Comparison of ENCODE assay signal across 17 cellular contexts in the genomic region with DNA sequence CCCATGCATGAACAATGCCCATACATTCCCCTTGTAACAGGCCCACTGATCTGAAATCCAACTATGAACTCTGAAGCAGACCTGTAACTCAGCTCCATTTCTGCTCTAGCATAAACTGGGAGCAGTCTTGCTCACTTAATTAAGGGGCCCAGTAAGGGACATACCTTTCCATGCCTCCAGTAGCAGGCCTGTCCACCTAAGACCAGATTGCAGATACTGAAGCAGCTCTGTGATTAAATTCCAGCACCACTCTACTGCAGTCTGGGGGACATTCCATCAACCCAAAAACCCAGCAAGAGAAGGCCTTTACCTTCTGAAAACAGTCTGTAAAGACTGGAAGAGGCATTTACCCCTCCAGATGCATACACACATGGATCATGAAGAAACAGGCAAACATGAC.
A peak's percentile ranks its signal among the peaks of the same experiment; 100 is the strongest.
DNase-seq lines count a peak whose midpoint lies in the region; ATAC-seq and TF ChIP-seq lines count a peak whose summit lies in the region.
"Had no signal": no experiment of that assay in that cellular context is flagged by ENCODE, and none has a peak within 500 bp of the region (broad histone marks: within the 10 kb centered on the region; RNA-seq: fewer than 3 reads in every experiment).

No MANE protein-coding gene starts in this region.

- H3K9me3 Mint-ChIP-seq in WTC11 = peaks cover 13% of the 10 kb centered on the region
- H3K9me3 Mint-ChIP-seq: CD4-positive, alpha-beta T cell had no signal

- H4K5ac ChIP-seq in IMR-90 (ENCODE audit: low read depth, low read length) = no peak overlapping the region
- no peak overlapping the region for H4K5ac ChIP-seq in mesendoderm (ENCODE audit: low read length)

- peak overlapping the region; percentile 52 for H2AK9ac ChIP-seq in IMR-90 (replicated peaks; ENCODE audit: low read depth, low read length, poor library complexity)

- no TSS peak for BruUV-seq in IMR-90 (replicated peaks; lab: Mats Ljungman, UMichigan)

- H2BK120ac ChIP-seq in IMR-90 (ENCODE audit: low read depth, low read length) = 0 out of 2 replicates have a peak overlapping the region, but pooled peaks have one; percentile 9
- H2BK120ac ChIP-seq in mesendoderm (ENCODE audit: low read depth, low read length) = no peak overlapping the region

- H3K9me3 ChIP-seq in IMR-90 (ENCODE audit: control insufficient read depth, insufficient read depth, low read length) (peaks cover 2% of the 10 kb centered on the region), prostate gland (no peaks in the 10 kb centered on the region)
- H3K9me3 ChIP-seq: BE2C, Caco-2 had no signal

- H3K27ac ChIP-seq in IMR-90 (ENCODE audit: insufficient read depth, low read length) (no peak overlapping the region), mesendoderm (ENCODE audit: low read depth, low read length) (no peak overlapping the region), prostate gland (no peak overlapping the region)
- H3K27ac ChIP-seq: C4-2B, GM23248 had no signal

- no peak overlapping the region for H2BK20ac ChIP-seq in IMR-90 (ENCODE audit: low read depth, low read length)

- no peaks in the 10 kb centered on the region for H3K9me1 ChIP-seq in IMR-90 (ENCODE audit: insufficient read depth, low read length)

- dilution Hi-C loops in IMR-90 (cut with HindIII; ENCODE audit: low sequenced_read_pairs, unreplicated experiment) = no loop called here

- H3K27me3 ChIP-seq in IMR-90 (ENCODE audit: control insufficient read depth, insufficient read depth, low read length) (no peaks in the 10 kb centered on the region), mesendoderm (ENCODE audit: insufficient read depth, low read length, poor library complexity) (no peaks in the 10 kb centered on the region), prostate gland (replicated peaks; ENCODE audit: insufficient read depth) (no peaks in the 10 kb centered on the region)
- H3K27me3 ChIP-seq: BE2C had no signal

- H3K27me3 Mint-ChIP-seq in WTC11 (ENCODE audit: low read depth) = no peaks in the 10 kb centered on the region

- peaks cover 7% of the 10 kb centered on the region for H3K4me1 Mint-ChIP-seq in WTC11

- H2BK15ac ChIP-seq in IMR-90 (ENCODE audit: low read depth, low read length) (no peak overlapping the region), mesendoderm (replicated peaks; ENCODE audit: low read depth) (no peak overlapping the region)

- intact Hi-C loops in IMR-90 (cut with micrococcal nuclease) = no loop called here
- intact Hi-C loops in prostate gland (cut with DNase I) = no loop called here

- no peak overlapping the region for H4K91ac ChIP-seq in IMR-90 (ENCODE audit: insufficient read depth, low read depth, low read length)

- H3K9ac ChIP-seq in IMR-90 (ENCODE audit: low read depth, low read length) = no peak overlapping the region
- H3K9ac ChIP-seq in mesendoderm (ENCODE audit: low read length) = no peak overlapping the region
- H3K9ac ChIP-seq: GM23248 had no signal

- H3K4ac ChIP-seq in IMR-90 (ENCODE audit: low read depth, low read length) (no peak overlapping the region), mesendoderm (ENCODE audit: low read depth, low read length) (no peak overlapping the region)

- H3K36me3 ChIP-seq in IMR-90 (ENCODE audit: control insufficient read depth, insufficient read depth, low read length) (no peaks in the 10 kb centered on the region), mesendoderm (ENCODE audit: control insufficient read depth, insufficient read depth, low read length) (no peaks in the 10 kb centered on the region), prostate gland (no peaks in the 10 kb centered on the region)
- H3K36me3 ChIP-seq: BE2C had no signal

- no peak for TF ChIP-seq RAD21 in IMR-90 (IDR thresholded peaks at IDR 0.05; ENCODE audit: low read length)

- TF ChIP-seq POLR2A in IMR-90 (IDR thresholded peaks at IDR 0.05; ENCODE audit: low read depth, low read length) = no peak
- no peak for TF ChIP-seq POLR2A in prostate gland (IDR thresholded peaks at IDR 0.05)

- H4K8ac ChIP-seq in IMR-90 (ENCODE audit: low read depth in 2 of 2, low read length in 2 of 2) = no peak overlapping the region
- H4K8ac ChIP-seq in mesendoderm (ENCODE audit: low read depth, low read length) = no peak overlapping the region

- H3K14ac ChIP-seq in IMR-90 (replicated peaks; ENCODE audit: low read depth, low read length) = no peak overlapping the region

- H3K4me1 ChIP-seq in IMR-90 (ENCODE audit: control insufficient read depth, insufficient read depth, low read length) (no peaks in the 10 kb centered on the region), mesendoderm (ENCODE audit: control insufficient read depth, low read depth, low read length) (no peaks in the 10 kb centered on the region), prostate gland (replicated peaks) (no peaks in the 10 kb centered on the region)
- H3K4me1 ChIP-seq: BE2C, Caco-2 had no signal

- H2BK5ac ChIP-seq in IMR-90 (ENCODE audit: low read depth, low read length, poor library complexity, severe bottlenecking) (no peak overlapping the region), mesendoderm (ENCODE audit: low read length) (no peak overlapping the region)

- 0 out of 2 replicates have a peak overlapping the region, but pooled peaks have one; percentile 2 for H3K27ac Mint-ChIP-seq in WTC11
- H3K27ac Mint-ChIP-seq: CD4-positive, alpha-beta T cell had no signal

- no peaks in the 10 kb centered on the region for H4K20me1 ChIP-seq in IMR-90 (ENCODE audit: insufficient read depth, low read length)

- no peak overlapping the region for H3K23ac ChIP-seq in IMR-90 (ENCODE audit: low read depth, low read length)
- H3K23ac ChIP-seq in mesendoderm (ENCODE audit: low read length) = no peak overlapping the region

- H2AFZ ChIP-seq in IMR-90 (replicated peaks; ENCODE audit: low read length, poor library complexity) = no peak overlapping the region
- H2AFZ ChIP-seq: GM23248 had no signal

- in situ Hi-C loops in IMR-90 (cut with MboI; ENCODE audit: low sequenced_read_pairs) = no loop called here

- TF ChIP-seq CTCF in IMR-90 (conservative IDR thresholded peaks at IDR 0.05; ENCODE audit: low read depth, low read length) = no peak
- no peak for TF ChIP-seq CTCF in WTC11 (IDR thresholded peaks at IDR 0.05)
- TF ChIP-seq CTCF in prostate gland (IDR thresholded peaks at IDR 0.05) = no peak

- no peaks in the 10 kb centered on the region for H3K79me2 ChIP-seq in mesendoderm (ENCODE audit: control insufficient read depth, insufficient read depth, low read length)

- CTCF ChIA-PET in IMR-90 (lab: Yijun Ruan, JAX) = no interaction called here
- CTCF ChIA-PET in WTC11 (lab: Charles Lee) = interaction anchor here (1.2 kb wide), 1 partner anchor 103 kb away, joined by 4 read pairs; no protein-coding TSS in a partner anchor

- H3K79me1 ChIP-seq in IMR-90 (ENCODE audit: low read depth in 1 of 2, low read length in 2 of 2) (no peaks in the 10 kb centered on the region), mesendoderm (ENCODE audit: low read length) (no peaks in the 10 kb centered on the region)

- DNase-seq in IMR-90 = no peak
- no peak for DNase-seq in WTC11 (ENCODE audit: low spot score)
- DNase-seq in mesendoderm = peak; percentile 14
- no peak for DNase-seq in C1 segment of cervical spinal cord (lab: John Stamatoyannopoulos, UW)
- no peak for DNase-seq in effector CD8-positive, alpha-beta T cell (lab: John Stamatoyannopoulos, UW)
- DNase-seq in prostate gland (ENCODE audit: low spot score) = no peak
- DNase-seq in NCI-H1930 (lab: John Stamatoyannopoulos, UW) = no peak
- DNase-seq: ACHN; BE2C; Caco-2; CD4-positive, alpha-beta T cell; GF-D8; GM23248; H7; KG1 had no signal

- H3K56ac ChIP-seq in IMR-90 (ENCODE audit: extremely low read depth, insufficient read depth, low read length) (no peak overlapping the region), mesendoderm (ENCODE audit: low read length) (no peak overlapping the region)

- ATAC-seq in IMR-90 (ENCODE audit: low read depth) (no peak), WTC11 (peak; percentile 69)
- ATAC-seq: HepG2 had no signal

- POLR2A ChIA-PET in IMR-90 (lab: Charles Lee; ENCODE audit: unreplicated experiment) (no interaction called here), WTC11 (lab: Charles Lee) (no interaction called here)

- H3K4me3 Mint-ChIP-seq in WTC11 = no peak overlapping the region
- H3K4me3 Mint-ChIP-seq: CD4-positive, alpha-beta T cell had no signal

- H2AK5ac ChIP-seq in IMR-90 (ENCODE audit: low read depth, low read length) = no peak overlapping the region
- H2AK5ac ChIP-seq in mesendoderm (ENCODE audit: low read length) = no peak overlapping the region

- H3K18ac ChIP-seq in IMR-90 (ENCODE audit: low read depth, low read length) (no peak overlapping the region), mesendoderm (ENCODE audit: low read length) (peak overlapping the region; percentile 14)

- H3K36me3 Mint-ChIP-seq in WTC11 = no peaks in the 10 kb centered on the region

- no peak overlapping the region for H3K4me2 ChIP-seq in IMR-90 (ENCODE audit: low read depth, low read length)
- no peak overlapping the region for H3K4me2 ChIP-seq in mesendoderm (ENCODE audit: low read length)

- H3K4me3 ChIP-seq in IMR-90 (ENCODE audit: insufficient read depth, low read depth, low read length) (no peak overlapping the region), mesendoderm (ENCODE audit: low read length) (no peak overlapping the region), prostate gland (no peak overlapping the region)
- H3K4me3 ChIP-seq: GM23248 had no signal

TF ChIP-seq in IMR-90, 13 proteins besides CTCF, POLR2A, EP300 and RAD21 (continues in another document):
- TF ChIP-seq MAZ (IDR thresholded peaks at IDR 0.05; ENCODE audit: borderline replicate concordance, low read depth, low read length) = no peak
- TF ChIP-seq CHD1 (IDR thresholded peaks at IDR 0.05; ENCODE audit: low read depth, low read length) = no peak
- no peak for TF ChIP-seq FOS (IDR thresholded peaks at IDR 0.05; ENCODE audit: low read depth, low read length)
- no peak for TF ChIP-seq RCOR1 (IDR thresholded peaks at IDR 0.05; ENCODE audit: insufficient replicate concordance, low read length)

TF ChIP-seq in WTC11, 78 proteins besides CTCF, POLR2A, EP300 and RAD21 (continues in another document):
- TF ChIP-seq TP53 (CRISPR knock-in tag; IDR thresholded peaks at IDR 0.05) = no peak
- no peak for TF ChIP-seq IRF2 (CRISPR knock-in tag; IDR thresholded peaks at IDR 0.05; ENCODE audit: borderline replicate concordance, low read depth)
- TF ChIP-seq, protein P1, sequence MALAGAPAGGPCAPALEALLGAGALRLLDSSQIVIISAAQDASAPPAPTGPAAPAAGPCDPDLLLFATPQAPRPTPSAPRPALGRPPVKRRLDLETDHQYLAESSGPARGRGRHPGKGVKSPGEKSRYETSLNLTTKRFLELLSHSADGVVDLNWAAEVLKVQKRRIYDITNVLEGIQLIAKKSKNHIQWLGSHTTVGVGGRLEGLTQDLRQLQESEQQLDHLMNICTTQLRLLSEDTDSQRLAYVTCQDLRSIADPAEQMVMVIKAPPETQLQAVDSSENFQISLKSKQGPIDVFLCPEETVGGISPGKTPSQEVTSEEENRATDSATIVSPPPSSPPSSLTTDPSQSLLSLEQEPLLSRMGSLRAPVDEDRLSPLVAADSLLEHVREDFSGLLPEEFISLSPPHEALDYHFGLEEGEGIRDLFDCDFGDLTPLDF (CRISPR knock-in tag; IDR thresholded peaks at IDR 0.05) = no peak
